19 cellular contexts compared by ENCODE assay signal in the genomic region with DNA sequence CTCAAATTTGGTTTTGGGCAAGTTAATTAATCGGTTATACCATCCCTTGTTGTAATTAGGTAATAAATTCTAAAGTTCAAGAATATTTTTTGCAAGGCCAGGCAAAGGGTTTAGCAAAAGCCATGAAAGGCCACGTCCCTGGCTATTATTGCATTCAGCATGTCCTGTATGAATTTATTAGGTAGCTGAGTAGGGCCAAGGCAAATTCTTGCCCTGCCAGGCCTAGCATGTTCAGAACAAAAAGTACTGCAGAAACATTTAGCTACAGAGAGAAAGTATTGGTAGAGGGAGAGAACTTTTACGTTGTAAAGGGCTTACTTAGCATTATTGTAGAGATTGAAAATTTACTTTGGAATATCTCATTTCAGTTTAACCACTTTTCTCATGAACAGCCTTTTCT.
"Had no signal": no experiment of that assay in that cellular context is flagged by ENCODE, and none has a peak within 500 bp of the region (broad histone marks: within the 10 kb centered on the region; RNA-seq: fewer than 3 reads in every experiment).

No MANE protein-coding gene starts in this region.

- DNase-seq: activated B cell treated with CpG ODN at 0.5 μM for 24 hours; activated CD4-positive, alpha-beta T cell treated with anti-CD3 and anti-CD28 coated beads, Interleukin-2, amount 10 ng/mL, durations not matched to agents 24 days and 14 days; activated CD8-positive, alpha-beta memory T cell treated with anti-CD3 and anti-CD28 coated beads for 24 hours; activated naive CD4-positive, alpha-beta T cell treated with Interleukin-2 at 50 U/mL for 16 hours; activated naive CD8-positive, alpha-beta T cell treated with anti-CD3 and anti-CD28 coated beads, Interleukin-2, amount 50 U/mL, for 24 hours; central memory CD4-positive, alpha-beta T cell; effector memory CD8-positive, alpha-beta T cell; foreskin fibroblast; mucosa of descending colon; natural killer cell; occipital lobe; stimulated activated CD4-positive, alpha-beta T cell treated with anti-CD3 and anti-CD28 coated beads, Interleukin-4, amount 100 ng/mL, for 1 hour; stimulated activated CD8-positive, alpha-beta memory T cell treated with anti-CD3 and anti-CD28 coated beads, Interleukin-4, amount 100 ng/mL, for 48 hours; stimulated activated naive CD8-positive, alpha-beta T cell treated with anti-CD3 and anti-CD28 coated beads, Interleukin-15, Interleukin-2, amounts not matched to agents 100 U/mL and 50 U/mL, for 24 hours; T-helper 2 cell had no signal

- H3K27ac ChIP-seq: suprapubic skin, vagina had no signal

- ATAC-seq: activated naive CD8-positive, alpha-beta T cell treated with anti-CD3 and anti-CD28 coated beads, Interleukin-2, amount 50 U/mL, for 24 hours; effector memory CD8-positive, alpha-beta T cell; mucosa of descending colon; natural killer cell; stimulated activated naive CD8-positive, alpha-beta T cell treated with anti-CD3 and anti-CD28 coated beads, Interleukin-15, Interleukin-2, amounts not matched to agents 100 U/mL and 50 U/mL, for 24 hours had no signal

- H3K36me3 ChIP-seq: suprapubic skin, vagina had no signal

- FAIRE-seq: TTC549 had no signal

- H3K4me1 ChIP-seq: suprapubic skin, vagina had no signal

- H3K4me3 ChIP-seq: lung, mucosa of descending colon, suprapubic skin, vagina had no signal

- H3K9me3 ChIP-seq: mucosa of descending colon, suprapubic skin, vagina had no signal

- H3K27me3 ChIP-seq: suprapubic skin, vagina had no signal
